8 cellular contexts compared by ENCODE assay signal in genomic region chr3:23999012-23999641, GRCh38. TPM values are rescaled to one million over a fixed set of nuclear protein-coding genes. Genes with fewer than 3 reads are reported as not detected.
DNase-seq lines count a peak whose midpoint lies in the region; ATAC-seq and TF ChIP-seq lines count a peak whose summit lies in the region.

No MANE protein-coding gene starts in this region.

- H3K27ac Mint-ChIP-seq in glutamatergic neuron (ENCODE audit: unreplicated experiment): no peak overlapping the region
- H3K27ac Mint-ChIP-seq in progenitor cell of endocrine pancreas: no peak overlapping the region

- H3K36me3 ChIP-seq in PC-3 (ENCODE audit: low read depth, low read length) (no peaks in the 10 kb centered on the region), aorta (ENCODE audit: control insufficient read depth in 1 of 2, insufficient read depth in 2 of 2, low read length in 1 of 2) (no peaks in the 10 kb centered on the region)

- DNase-seq in DMS79 treated with DMSO at 0.1 percent for 48 hours (lab: John Stamatoyannopoulos, UW): peak; percentile 1
- no peak for DNase-seq in DMS79 (lab: John Stamatoyannopoulos, UW)
- peak; percentile 86 for DNase-seq in PC-3
- DNase-seq in activated gamma-delta T cell treated with anti-CD3 and anti-CD28 coated beads, Interleukin-2, amount 50 U/mL, for 16 hours (ENCODE audit: low read depth): peak; percentile 27
- peak; percentile 82 for DNase-seq in glutamatergic neuron
- DNase-seq in progenitor cell of endocrine pancreas (ENCODE audit: low spot score, unreplicated experiment): peak; percentile 68
- DNase-seq in aorta: peak; percentile 76 to 91

- H3F3A ChIP-seq in PC-3 (ENCODE audit: low read length, unreplicated experiment): no peaks in the 10 kb centered on the region

- CTCF ChIA-PET in PC-3 (lab: Charles Lee): interaction anchor here (0.6 to 0.7 kb wide), 2 partner anchors 34 to 266 kb away, joined by 3 to 16 read pairs; no protein-coding TSS in a partner anchor

- no peak overlapping the region for H2AFZ ChIP-seq in PC-3 (ENCODE audit: low read length)

- H3K4me1 ChIP-seq in PC-3 (ENCODE audit: insufficient read depth, low read length): no peaks in the 10 kb centered on the region
- peaks cover 0 to 5% of the 10 kb centered on the region in 2 donors for H3K4me1 ChIP-seq in aorta (ENCODE audit: control insufficient read depth in 1 of 2, insufficient read depth in 2 of 2, low read length in 2 of 2)

- H3K79me2 ChIP-seq in PC-3 (ENCODE audit: low read length): no peaks in the 10 kb centered on the region

- H4K20me1 ChIP-seq in PC-3 (ENCODE audit: low read length): no peaks in the 10 kb centered on the region

- POLR2A ChIA-PET in PC-3 (lab: Charles Lee; ENCODE audit: unreplicated experiment): no interaction called here

- WGBS in aorta, 2 donors: 1 to 3% methylated on average over 5 of the region's 5 CpGs

- peak; percentile 70 for ATAC-seq in HG03175 (IDR thresholded peaks at IDR 0.05; ENCODE audit: unreplicated experiment)
- peak; percentile 55 for ATAC-seq in PC-3
- peak; percentile 66 for ATAC-seq in aorta (ENCODE audit: low FRiP score)

- no peaks in the 10 kb centered on the region for H3K9me2 ChIP-seq in PC-3 (replicated peaks; ENCODE audit: low read length)

- intact Hi-C loops in PC-3 (cut with micrococcal nuclease) (loop anchor here (1.0 to 10.0 kb wide), 7 partner anchors 168 to 1596 kb away; partner anchors contain the start of gene THRB), aorta (cut with DNase I) (loop anchor here (1.0 to 10.0 kb wide), 4 partner anchors 238 to 688 kb away; partner anchors contain the start of gene THRB (in 1 of the 2))

- H3K27ac ChIP-seq in PC-3 (ENCODE audit: low read length) (no peak overlapping the region), aorta (ENCODE audit: low read depth in 1 of 2, low read length in 2 of 2) (no peak overlapping the region)

- no TSS peak for BruUV-seq in PC-3 (replicated peaks; lab: Mats Ljungman, UMichigan)

- H3K4me3 Mint-ChIP-seq in glutamatergic neuron (ENCODE audit: unreplicated experiment) (no peak overlapping the region), progenitor cell of endocrine pancreas (ENCODE audit: low read depth) (no peak overlapping the region)

- no peaks in the 10 kb centered on the region for H3K9me3 ChIP-seq in PC-3 (ENCODE audit: low read length)
- no peaks in the 10 kb centered on the region for H3K9me3 ChIP-seq in aorta (ENCODE audit: control insufficient read depth, low read length)

- peak; percentile 98 for TF ChIP-seq CTCF in PC-3 (conservative IDR thresholded peaks at IDR 0.05; ENCODE audit: low read depth, low read length)
- TF ChIP-seq CTCF in glutamatergic neuron (IDR thresholded peaks at IDR 0.05; ENCODE audit: partially characterized antibody, unreplicated experiment): peak; percentile 90
- peak; percentile 98 for TF ChIP-seq CTCF in progenitor cell of endocrine pancreas (IDR thresholded peaks at IDR 0.05; ENCODE audit: unreplicated experiment)

- H3K9me3 Mint-ChIP-seq in glutamatergic neuron (ENCODE audit: unreplicated experiment) (no peaks in the 10 kb centered on the region), progenitor cell of endocrine pancreas (ENCODE audit: low read depth) (peaks cover 2% of the 10 kb centered on the region)

- 0 out of 2 replicates have a peak overlapping the region, but pooled peaks have one; percentile 19 for H3K4me2 ChIP-seq in PC-3 (ENCODE audit: low read length)

- H3K9ac ChIP-seq in PC-3 (ENCODE audit: low read length): no peak overlapping the region

- H3K27me3 ChIP-seq in PC-3 (ENCODE audit: low read length) (no peaks in the 10 kb centered on the region), aorta (ENCODE audit: control insufficient read depth in 1 of 2, insufficient read depth in 2 of 2, low read length in 1 of 2) (no peaks in the 10 kb centered on the region)

- H3K27me3 Mint-ChIP-seq in glutamatergic neuron (ENCODE audit: unreplicated experiment) (peaks cover 2% of the 10 kb centered on the region), progenitor cell of endocrine pancreas (peaks cover 11% of the 10 kb centered on the region)

- no peak overlapping the region for H3K4me3 ChIP-seq in PC-3 (ENCODE audit: low read length)
- no peak overlapping the region for H3K4me3 ChIP-seq in aorta (ENCODE audit: low read length in 2 of 2)

- H3K36me3 Mint-ChIP-seq in glutamatergic neuron (ENCODE audit: unreplicated experiment) (no peaks in the 10 kb centered on the region), progenitor cell of endocrine pancreas (ENCODE audit: insufficient read depth) (no peaks in the 10 kb centered on the region)

- H3K4me1 Mint-ChIP-seq in glutamatergic neuron (ENCODE audit: low read depth, unreplicated experiment) (peaks cover 5% of the 10 kb centered on the region), progenitor cell of endocrine pancreas (ENCODE audit: low read depth) (peaks cover 2% of the 10 kb centered on the region)

RNA-seq across cellular contexts. Expression of gene NR1D2, which starts 54.0 kb away (rescaled TPM):
- total RNA-seq in PC-3 (2014; rRNA removed): 24.7 and 24.8 TPM in 2 replicates
- total RNA-seq in glutamatergic neuron (ENCODE audit: unreplicated experiment): 10.1 TPM
- 14.9 TPM in 2 replicates for total RNA-seq in progenitor cell of endocrine pancreas
- total RNA-seq in aorta: 10 to 100 TPM; 26.9 to 61.1 TPM
- polyA plus RNA-seq in aorta: 10 to 100 TPM; 16.3 to 18.4 TPM
